Comparison of ENCODE assay signal across 8 cellular contexts in genomic region chr11:67278135-67278938, GRCh38. TPM values are rescaled to one million over a fixed set of nuclear protein-coding genes. Genes with fewer than 3 reads are reported as not detected.
A peak's percentile ranks its signal among the peaks of the same experiment; 100 is the strongest.
DNase-seq lines count a peak whose midpoint lies in the region; ATAC-seq lines count a peak whose summit lies in the region.

No MANE protein-coding gene starts in this region.

- no peaks in the 10 kb centered on the region for H3K27me3 Mint-ChIP-seq in activated CD8-positive, alpha-beta T cell treated with anti-CD3 and anti-CD28 coated beads, Interleukin-2, amount 10 ng/mL, durations not matched to agents 7 days and 5 days (ENCODE audit: low read depth)
- H3K27me3 Mint-ChIP-seq in stimulated activated memory B cell treated with anti-CD40 and anti-IgM and Interleukin-4, amounts not matched to agents 10 μg/mL and 1 μg/mL and 100 μg/mL, for 72 hours = no peaks in the 10 kb centered on the region

- peak overlapping the region; percentile 99 for H3K27ac Mint-ChIP-seq in activated CD8-positive, alpha-beta T cell treated with anti-CD3 and anti-CD28 coated beads, Interleukin-2, amount 10 ng/mL, durations not matched to agents 7 days and 5 days
- H3K27ac Mint-ChIP-seq in stimulated activated memory B cell treated with anti-CD40 and anti-IgM and Interleukin-4, amounts not matched to agents 10 μg/mL and 1 μg/mL and 100 μg/mL, for 72 hours = peak overlapping the region; percentile 96

- in situ Hi-C loops in G401 (cut with HindIII; ENCODE audit: low sequenced_read_pairs) = no loop called here

- H3K9me3 Mint-ChIP-seq in activated CD8-positive, alpha-beta T cell treated with anti-CD3 and anti-CD28 coated beads, Interleukin-2, amount 10 ng/mL, durations not matched to agents 7 days and 5 days (ENCODE audit: insufficient read depth) = no peaks in the 10 kb centered on the region
- no peaks in the 10 kb centered on the region for H3K9me3 Mint-ChIP-seq in stimulated activated memory B cell treated with anti-CD40 and anti-IgM and Interleukin-4, amounts not matched to agents 10 μg/mL and 1 μg/mL and 100 μg/mL, for 72 hours

- no peak for ATAC-seq in activated CD8-positive, alpha-beta T cell treated with anti-CD3 and anti-CD28 coated beads, Interleukin-2, amount 10 ng/mL, durations not matched to agents 7 days and 5 days
- ATAC-seq in right cardiac atrium = no peak
- ATAC-seq in stimulated activated memory B cell treated with anti-CD40 and anti-IgM and Interleukin-4, amounts not matched to agents 10 μg/mL and 1 μg/mL and 100 μg/mL, for 72 hours = no peak
- ATAC-seq in GM19463 (IDR thresholded peaks at IDR 0.05; ENCODE audit: unreplicated experiment) = no peak

- H3K4me1 ChIP-seq in HUES64 (ENCODE audit: insufficient read depth, low read length) (peaks cover 12% of the 10 kb centered on the region), right cardiac atrium (ENCODE audit: control insufficient read depth, insufficient read depth, low read length) (peaks cover 27% of the 10 kb centered on the region)

- DNase-seq in activated CD8-positive, alpha-beta T cell treated with anti-CD3 and anti-CD28 coated beads, Interleukin-2, amount 10 ng/mL, durations not matched to agents 7 days and 5 days = no peak
- peak; percentile 16 to 62 (median 40) for DNase-seq in right cardiac atrium
- no peak for DNase-seq in effector CD8-positive, alpha-beta T cell (lab: John Stamatoyannopoulos, UW)
- DNase-seq in NCI-H1092 (lab: John Stamatoyannopoulos, UW) = no peak
- DNase-seq in G401 (ENCODE audit: low spot score) = no peak

- H3K4me3 ChIP-seq in HUES64 (ENCODE audit: low read length) (no peak overlapping the region), right cardiac atrium (ENCODE audit: low read length) (no peak overlapping the region)

- WGBS in HUES64 = 93% methylated on average over 14 of the region's 14 CpGs
- WGBS in right cardiac atrium = 83% methylated on average over 14 of the region's 14 CpGs

- peak overlapping the region; percentile 81 for H3K4me3 Mint-ChIP-seq in activated CD8-positive, alpha-beta T cell treated with anti-CD3 and anti-CD28 coated beads, Interleukin-2, amount 10 ng/mL, durations not matched to agents 7 days and 5 days
- peak overlapping the region; percentile 68 for H3K4me3 Mint-ChIP-seq in stimulated activated memory B cell treated with anti-CD40 and anti-IgM and Interleukin-4, amounts not matched to agents 10 μg/mL and 1 μg/mL and 100 μg/mL, for 72 hours

- peaks cover 75% of the 10 kb centered on the region for H3K4me1 Mint-ChIP-seq in activated CD8-positive, alpha-beta T cell treated with anti-CD3 and anti-CD28 coated beads, Interleukin-2, amount 10 ng/mL, durations not matched to agents 7 days and 5 days (ENCODE audit: low read depth)
- H3K4me1 Mint-ChIP-seq in stimulated activated memory B cell treated with anti-CD40 and anti-IgM and Interleukin-4, amounts not matched to agents 10 μg/mL and 1 μg/mL and 100 μg/mL, for 72 hours = peaks cover 75% of the 10 kb centered on the region

- peaks cover 86% of the 10 kb centered on the region for H3K36me3 Mint-ChIP-seq in activated CD8-positive, alpha-beta T cell treated with anti-CD3 and anti-CD28 coated beads, Interleukin-2, amount 10 ng/mL, durations not matched to agents 7 days and 5 days (ENCODE audit: low read depth)
- peaks cover 70% of the 10 kb centered on the region for H3K36me3 Mint-ChIP-seq in stimulated activated memory B cell treated with anti-CD40 and anti-IgM and Interleukin-4, amounts not matched to agents 10 μg/mL and 1 μg/mL and 100 μg/mL, for 72 hours

- intact Hi-C loops in right cardiac atrium (cut with DNase I) = no loop called here

- H3K27me3 ChIP-seq in HUES64 (ENCODE audit: insufficient read depth, low read length) (no peaks in the 10 kb centered on the region), right cardiac atrium (ENCODE audit: control insufficient read depth, insufficient read depth) (no peaks in the 10 kb centered on the region)

- H3K9me3 ChIP-seq in HUES64 (ENCODE audit: insufficient read depth, low read depth, low read length) (no peaks in the 10 kb centered on the region), right cardiac atrium (ENCODE audit: control insufficient read depth, low read length) (no peaks in the 10 kb centered on the region)

- POLR2A ChIA-PET in activated CD8-positive, alpha-beta T cell treated with anti-CD3 and anti-CD28 coated beads, Interleukin-2, amount 10 ng/mL, durations not matched to agents 7 days and 5 days (lab: Charles Lee) = interaction anchor here (0.8 to 5.3 kb wide), 10 partner anchors 10 to 75 kb away, joined by 3 to 94 read pairs (median 6); partner anchors contain the start of genes ANKRD13D, GRK2, POLD4 and SSH3

- peaks cover 46% of the 10 kb centered on the region for H3K36me3 ChIP-seq in HUES64 (ENCODE audit: insufficient read depth, low read length)

- CTCF ChIA-PET in activated CD8-positive, alpha-beta T cell treated with anti-CD3 and anti-CD28 coated beads, Interleukin-2, amount 10 ng/mL, durations not matched to agents 7 days and 5 days (lab: Charles Lee) = interaction anchor here (0.6 to 3.2 kb wide), 14 partner anchors 10 to 104 kb away, joined by 3 to 36 read pairs (median 6); partner anchors contain the start of genes ANKRD13D and POLD4

- H3K27ac ChIP-seq in HUES64 (ENCODE audit: low read depth, low read length) (0 out of 2 replicates have a peak overlapping the region, but pooled peaks have one; percentile 91), right cardiac atrium (ENCODE audit: low read length) (peak overlapping the region; percentile 77)

- no peak overlapping the region for H3K9ac ChIP-seq in HUES64 (ENCODE audit: low read depth, low read length)

RNA-seq across cellular contexts. Expression of gene ANKRD13D, which starts 10.8 kb away (rescaled TPM):
- 14.1 TPM for polyA plus RNA-seq in HUES64 (2013, experiment 1 of 2)
- 13.9 TPM for polyA plus RNA-seq in HUES64 (2013, experiment 2 of 2)
- 100 to 1,000 TPM; 179 to 189 TPM for total RNA-seq in activated CD8-positive, alpha-beta T cell treated with anti-CD3 and anti-CD28 coated beads, Interleukin-2, amount 10 ng/mL, durations not matched to agents 7 days and 5 days
- total RNA-seq in right cardiac atrium = 10 to 100 TPM; 20.0 to 25.3 (median 22.8) TPM
- polyA plus RNA-seq in right cardiac atrium = 18.0 TPM
- total RNA-seq in G401 (2014; rRNA removed; shearing (Covaris generic)) = 25.2 and 40.3 TPM in 2 replicates

RNA-seq across cellular contexts. Expression of gene GRK2, which starts 12.1 kb away (rescaled TPM):
- 30.8 TPM for polyA plus RNA-seq in HUES64 (2013, experiment 1 of 2)
- 34.2 TPM for polyA plus RNA-seq in HUES64 (2013, experiment 2 of 2)
- 100 to 1,000 TPM; 338 to 348 TPM for total RNA-seq in activated CD8-positive, alpha-beta T cell treated with anti-CD3 and anti-CD28 coated beads, Interleukin-2, amount 10 ng/mL, durations not matched to agents 7 days and 5 days
- 10 to 100 TPM; 50.4 to 56.5 (median 52.5) TPM for total RNA-seq in right cardiac atrium
- 56.6 TPM for polyA plus RNA-seq in right cardiac atrium
- 35.1 and 48.8 TPM in 2 replicates for total RNA-seq in G401 (2014; rRNA removed; shearing (Covaris generic))

RNA-seq across cellular contexts. Expression of gene SSH3, which starts 25.0 kb away (rescaled TPM):
- 13.7 TPM for polyA plus RNA-seq in HUES64 (2013, experiment 1 of 2)
- 14.1 TPM for polyA plus RNA-seq in HUES64 (2013, experiment 2 of 2)
- total RNA-seq in activated CD8-positive, alpha-beta T cell treated with anti-CD3 and anti-CD28 coated beads, Interleukin-2, amount 10 ng/mL, durations not matched to agents 7 days and 5 days = 10 to 100 TPM; 12.0 to 13.0 TPM
- total RNA-seq in right cardiac atrium = 10 to 100 TPM; 23.9 to 25.9 (median 25.1) TPM
- 14.9 TPM for polyA plus RNA-seq in right cardiac atrium
- 1.5 and 1.8 TPM in 2 replicates for total RNA-seq in G401 (2014; rRNA removed; shearing (Covaris generic))

Comparison
In these comparisons a context has a peak if more than half of its experiments do, and no peak if none do; other contexts are left out.
1. DNase-seq: peak in right cardiac atrium (3 of 3); none in activated CD8-positive, alpha-beta T cell treated with anti-CD3 and anti-CD28 coated beads, Interleukin-2, amount 10 ng/mL, durations not matched to agents 7 days and 5 days (single experiment), effector CD8-positive, alpha-beta T cell (single experiment), NCI-H1092 (single experiment) and G401 (single experiment).